ENCODE assay signal across 9 cellular contexts in the genomic region with DNA sequence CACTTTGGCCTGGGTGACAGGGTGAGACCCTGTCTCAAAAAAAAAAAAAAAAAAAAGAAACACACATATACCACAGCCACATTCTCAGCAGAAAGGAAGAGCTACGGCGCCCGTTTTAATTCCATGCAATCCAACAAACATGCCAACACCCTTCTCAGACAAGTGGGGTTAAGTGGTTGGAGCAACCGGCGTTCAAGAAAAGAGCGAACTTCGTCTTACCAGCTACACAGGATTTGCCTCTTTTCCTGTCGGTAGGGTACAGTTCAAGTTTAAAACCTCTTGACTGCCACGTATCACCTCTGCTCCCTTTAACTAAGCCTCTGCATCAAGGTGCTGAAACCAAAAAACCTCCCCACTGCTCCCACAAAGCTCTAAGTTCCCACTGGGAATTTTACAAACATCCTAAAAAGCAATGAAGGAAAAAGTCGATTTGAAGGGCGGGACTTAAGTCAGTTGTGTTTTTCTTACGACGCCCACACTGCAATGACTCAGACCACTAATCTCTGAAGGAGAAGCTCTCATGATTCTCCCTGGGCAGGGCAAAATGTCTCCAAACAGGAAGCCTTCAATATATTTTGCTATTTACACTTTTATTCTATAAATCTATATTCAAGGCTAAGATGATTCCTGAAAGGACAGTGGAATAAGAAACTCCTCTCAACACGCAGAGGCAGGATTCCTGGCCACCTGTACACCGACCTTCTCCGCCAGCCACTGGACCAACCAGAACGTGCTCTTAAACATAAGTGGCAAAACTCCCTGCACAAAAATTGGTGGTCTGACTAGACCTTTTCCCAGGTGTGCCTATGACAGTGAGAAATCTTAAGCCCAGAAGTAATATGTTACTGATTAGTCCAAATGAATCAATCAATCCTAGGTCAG. TPM values are rescaled to one million over a fixed set of nuclear protein-coding genes. Genes with fewer than 3 reads are reported as not detected.
DNase-seq lines count a peak whose midpoint lies in the region; ATAC-seq, FAIRE-seq and TF ChIP-seq lines count a peak whose summit lies in the region.
"Had no signal": no experiment of that assay in that cellular context is flagged by ENCODE, and none has a peak within 500 bp of the region (broad histone marks: within the 10 kb centered on the region; RNA-seq: fewer than 3 reads in every experiment).

No MANE protein-coding gene starts in this region.

- H3K4me1 ChIP-seq in keratinocyte (ENCODE audit: control insufficient read depth, extremely low read depth, insufficient read depth, low read length), result peaks cover 27% of the 10 kb centered on the region

- peaks cover 3% of the 10 kb centered on the region for H3K9me1 ChIP-seq in keratinocyte (ENCODE audit: control insufficient read depth, extremely low read depth, insufficient read depth, low read length)

- no peaks in the 10 kb centered on the region for H3K27me3 Mint-ChIP-seq in activated CD8-positive, alpha-beta memory T cell treated with anti-CD3 and anti-CD28 coated beads, Interleukin-2, amount 10 ng/mL, durations not matched to agents 7 days and 5 days
- no peaks in the 10 kb centered on the region for H3K27me3 Mint-ChIP-seq in activated naive CD8-positive, alpha-beta T cell treated with anti-CD3 and anti-CD28 coated beads for 36 hours
- no peaks in the 10 kb centered on the region for H3K27me3 Mint-ChIP-seq in type B pancreatic cell

- no peaks in the 10 kb centered on the region for H3K9me3 Mint-ChIP-seq in activated CD8-positive, alpha-beta memory T cell treated with anti-CD3 and anti-CD28 coated beads, Interleukin-2, amount 10 ng/mL, durations not matched to agents 7 days and 5 days (ENCODE audit: low read depth)
- H3K9me3 Mint-ChIP-seq in activated naive CD8-positive, alpha-beta T cell treated with anti-CD3 and anti-CD28 coated beads for 36 hours, result no peaks in the 10 kb centered on the region
- H3K9me3 Mint-ChIP-seq in type B pancreatic cell, result peaks cover 4% of the 10 kb centered on the region

- peaks cover 19 to 46% of the 10 kb centered on the region in 2 experiments for H3K36me3 ChIP-seq in keratinocyte (ENCODE audit: control insufficient read depth in 2 of 2, extremely low read depth in 1 of 2, insufficient read depth in 2 of 2, low read length in 2 of 2)

- H3K4me3 Mint-ChIP-seq in activated CD8-positive, alpha-beta memory T cell treated with anti-CD3 and anti-CD28 coated beads, Interleukin-2, amount 10 ng/mL, durations not matched to agents 7 days and 5 days, result no peak overlapping the region
- H3K4me3 Mint-ChIP-seq in activated naive CD8-positive, alpha-beta T cell treated with anti-CD3 and anti-CD28 coated beads for 36 hours, result no peak overlapping the region
- peak overlapping the region; percentile 80 for H3K4me3 Mint-ChIP-seq in type B pancreatic cell

- H3K4me1 Mint-ChIP-seq in activated CD8-positive, alpha-beta memory T cell treated with anti-CD3 and anti-CD28 coated beads, Interleukin-2, amount 10 ng/mL, durations not matched to agents 7 days and 5 days, result peaks cover 9% of the 10 kb centered on the region
- H3K4me1 Mint-ChIP-seq in activated naive CD8-positive, alpha-beta T cell treated with anti-CD3 and anti-CD28 coated beads for 36 hours, result peaks cover 14% of the 10 kb centered on the region
- peaks cover 17% of the 10 kb centered on the region for H3K4me1 Mint-ChIP-seq in type B pancreatic cell (ENCODE audit: unreplicated experiment)

- dilution Hi-C loops in keratinocyte (cut with MboI; ENCODE audit: extremely low pct_ligation_motif_present, low sequenced_read_pairs), result no loop called here

- H3K27ac ChIP-seq in keratinocyte (ENCODE audit: control insufficient read depth, insufficient read depth, low read length), result peak overlapping the region; percentile 99

- peak; percentile 20 for FAIRE-seq in keratinocyte (lab: Jason Lieb, UNC)
- FAIRE-seq: GM18507 had no signal

- H3K27ac Mint-ChIP-seq in activated CD8-positive, alpha-beta memory T cell treated with anti-CD3 and anti-CD28 coated beads, Interleukin-2, amount 10 ng/mL, durations not matched to agents 7 days and 5 days, result peak overlapping the region; percentile 42
- H3K27ac Mint-ChIP-seq in activated naive CD8-positive, alpha-beta T cell treated with anti-CD3 and anti-CD28 coated beads for 36 hours, result peak overlapping the region; percentile 74
- H3K27ac Mint-ChIP-seq in type B pancreatic cell, result peak overlapping the region; percentile 99

- H4K20me1 ChIP-seq in keratinocyte (ENCODE audit: control insufficient read depth, extremely low read depth, insufficient read depth, low read length), result no peaks in the 10 kb centered on the region

- H3K9ac ChIP-seq in keratinocyte (ENCODE audit: control insufficient read depth, extremely low read depth, insufficient read depth, low read length), result peak overlapping the region; percentile 81

- no peak for DNase-seq in activated CD8-positive, alpha-beta memory T cell treated with anti-CD3 and anti-CD28 coated beads, Interleukin-2, amount 10 ng/mL, durations not matched to agents 7 days and 5 days
- no peak for DNase-seq in activated CD8-positive, alpha-beta memory T cell treated with anti-CD3 and anti-CD28 coated beads for 24 hours
- no peak for DNase-seq in activated naive CD8-positive, alpha-beta T cell treated with anti-CD3 and anti-CD28 coated beads for 36 hours
- DNase-seq in keratinocyte (ENCODE audit: low read depth, low spot score) (peak; percentile 38), type B pancreatic cell (ENCODE audit: extremely low spot score, unreplicated experiment) (no peak), Ammon's horn (ENCODE audit: low spot score) (no peak), D341Med (ENCODE audit: low spot score) (no peak)

- no peak for TF ChIP-seq CTCF in keratinocyte (optimal IDR thresholded peaks at IDR 0.05 in 1 of 3, IDR thresholded peaks at IDR 0.05 in 1 of 3, conservative IDR thresholded peaks at IDR 0.05 in 1 of 3; ENCODE audit: extremely low read depth in 1 of 3, insufficient read depth in 2 of 3, low read length in 3 of 3)
- no peak for TF ChIP-seq CTCF in type B pancreatic cell (conservative IDR thresholded peaks at IDR 0.05)

- no peaks in the 10 kb centered on the region for H3K27me3 ChIP-seq in keratinocyte (ENCODE audit: control insufficient read depth, extremely low read depth, insufficient read depth, low read length)

- peak overlapping the region; percentile 11 to 72 (median 55) for H3K4me3 ChIP-seq in keratinocyte (ENCODE audit: control insufficient read depth in 2 of 3, extremely low read depth in 1 of 3, insufficient read depth in 2 of 3, low read depth in 1 of 3, low read length in 3 of 3)

- H2AFZ ChIP-seq in keratinocyte (ENCODE audit: control insufficient read depth, low read length), result no peak overlapping the region

- CTCF ChIA-PET in activated CD8-positive, alpha-beta memory T cell treated with anti-CD3 and anti-CD28 coated beads, Interleukin-2, amount 10 ng/mL, durations not matched to agents 7 days and 5 days (lab: Charles Lee), result interaction anchor here (1.2 to 1.9 kb wide), 2 partner anchors 10 to 39 kb away, joined by 3 to 6 read pairs; no protein-coding TSS in a partner anchor

- peaks cover 38% of the 10 kb centered on the region for H3K36me3 Mint-ChIP-seq in activated CD8-positive, alpha-beta memory T cell treated with anti-CD3 and anti-CD28 coated beads, Interleukin-2, amount 10 ng/mL, durations not matched to agents 7 days and 5 days
- peaks cover 18% of the 10 kb centered on the region for H3K36me3 Mint-ChIP-seq in activated naive CD8-positive, alpha-beta T cell treated with anti-CD3 and anti-CD28 coated beads for 36 hours
- peaks cover 46% of the 10 kb centered on the region for H3K36me3 Mint-ChIP-seq in type B pancreatic cell

- no peaks in the 10 kb centered on the region for H3K9me3 ChIP-seq in keratinocyte (ENCODE audit: control insufficient read depth, low read depth, low read length)

- peak overlapping the region; percentile 99 for H3K4me2 ChIP-seq in keratinocyte (ENCODE audit: control insufficient read depth, extremely low read depth, insufficient read depth, low read depth, low read length)

- H3K79me2 ChIP-seq in keratinocyte (ENCODE audit: control insufficient read depth, insufficient read depth, low read length), result peaks cover 7% of the 10 kb centered on the region

- ATAC-seq in activated CD8-positive, alpha-beta memory T cell treated with anti-CD3 and anti-CD28 coated beads, Interleukin-2, amount 10 ng/mL, durations not matched to agents 7 days and 5 days, result no peak
- ATAC-seq in GM21526 (IDR thresholded peaks at IDR 0.05; ENCODE audit: low FRiP score, unreplicated experiment), result no peak

RNA-seq across cellular contexts. Expression of a gene that starts 18.8 kb away (rescaled TPM):
- total RNA-seq in activated CD8-positive, alpha-beta memory T cell treated with anti-CD3 and anti-CD28 coated beads, Interleukin-2, amount 10 ng/mL, durations not matched to agents 7 days and 5 days, result 100 to 1,000 TPM in 1 of 2 experiments, 10 to 100 TPM in 1; 92.0 to 116 TPM
- 100 to 1,000 TPM; 140 to 141 TPM for total RNA-seq in activated naive CD8-positive, alpha-beta T cell treated with anti-CD3 and anti-CD28 coated beads for 36 hours
- 59.0 to 87.1 TPM (median 81.3 TPM) in 3 replicates for polyA plus RNA-seq in keratinocyte
- 141 TPM for polyA plus RNA-seq in keratinocyte (2011; ENCODE audit: low read depth)
- 62.1 and 90.0 TPM in 2 replicates for polyA plus RNA-seq in keratinocyte (2011; cell fraction: cytosol; rRNA removed)
- polyA plus RNA-seq in keratinocyte (2011; cell fraction: nucleus; rRNA removed), result 76.7 and 78.1 TPM in 2 replicates
- polyA plus RNA-seq in keratinocyte (2012; ENCODE audit: low replicate concordance), result 75.6 and 86.9 TPM in 2 replicates
- polyA minus RNA-seq in keratinocyte, result 48.1 to 57.6 TPM (median 53.9 TPM) in 3 replicates
- 25.7 TPM for polyA minus RNA-seq in keratinocyte (2011; cell fraction: cytosol; rRNA and poly(A)+ RNA removed)
- 23.5 and 44.0 TPM in 2 replicates for polyA minus RNA-seq in keratinocyte (2011; cell fraction: nucleus; rRNA and poly(A)+ RNA removed)
- total RNA-seq in type B pancreatic cell (ENCODE audit: low replicate concordance), result 86.7 and 89.6 TPM in 2 replicates

RNA-seq across cellular contexts. Expression of a gene that starts 21.1 kb away (rescaled TPM):
- under 1 TPM; 0.29 to 0.47 TPM for total RNA-seq in activated CD8-positive, alpha-beta memory T cell treated with anti-CD3 and anti-CD28 coated beads, Interleukin-2, amount 10 ng/mL, durations not matched to agents 7 days and 5 days
- 1 to 10 TPM; 2.5 to 2.7 TPM for total RNA-seq in activated naive CD8-positive, alpha-beta T cell treated with anti-CD3 and anti-CD28 coated beads for 36 hours
- polyA plus RNA-seq in keratinocyte, result 0.06 TPM in 1 of 3 replicates, not detected in the others
- not detected for polyA plus RNA-seq in keratinocyte (2011; ENCODE audit: low read depth)
- polyA plus RNA-seq in keratinocyte (2011; cell fraction: cytosol; rRNA removed), result 0.08 TPM in 1 of 2 replicates, not detected in the other
- 0.08 and 0.17 TPM in 2 replicates for polyA plus RNA-seq in keratinocyte (2011; cell fraction: nucleus; rRNA removed)
- 0.24 TPM in 1 of 2 replicates, not detected in the other for polyA plus RNA-seq in keratinocyte (2012; ENCODE audit: low replicate concordance)
- not detected in 3 replicates for polyA minus RNA-seq in keratinocyte
- not detected for polyA minus RNA-seq in keratinocyte (2011; cell fraction: cytosol; rRNA and poly(A)+ RNA removed)
- not detected in 2 replicates for polyA minus RNA-seq in keratinocyte (2011; cell fraction: nucleus; rRNA and poly(A)+ RNA removed)
- 0.94 and 1.3 TPM in 2 replicates for total RNA-seq in type B pancreatic cell (ENCODE audit: low replicate concordance)

RNA-seq across cellular contexts. Expression of a gene that starts 25.5 kb away (rescaled TPM):
- under 1 TPM; 0.26 to 0.87 TPM for total RNA-seq in activated CD8-positive, alpha-beta memory T cell treated with anti-CD3 and anti-CD28 coated beads, Interleukin-2, amount 10 ng/mL, durations not matched to agents 7 days and 5 days
- 1 to 10 TPM; 3.7 TPM for total RNA-seq in activated naive CD8-positive, alpha-beta T cell treated with anti-CD3 and anti-CD28 coated beads for 36 hours
- polyA plus RNA-seq in keratinocyte, result not detected in 3 replicates
- polyA plus RNA-seq in keratinocyte (2011; ENCODE audit: low read depth), result not detected
- polyA plus RNA-seq in keratinocyte (2011; cell fraction: cytosol; rRNA removed), result not detected in 2 replicates
- not detected in 2 replicates for polyA plus RNA-seq in keratinocyte (2011; cell fraction: nucleus; rRNA removed)
- polyA plus RNA-seq in keratinocyte (2012; ENCODE audit: low replicate concordance), result 4.9 and 9.5 TPM in 2 replicates
- polyA minus RNA-seq in keratinocyte, result not detected in 3 replicates
- not detected for polyA minus RNA-seq in keratinocyte (2011; cell fraction: cytosol; rRNA and poly(A)+ RNA removed)
- not detected in 2 replicates for polyA minus RNA-seq in keratinocyte (2011; cell fraction: nucleus; rRNA and poly(A)+ RNA removed)
- total RNA-seq in type B pancreatic cell (ENCODE audit: low replicate concordance), result 0.29 TPM in 1 of 2 replicates, not detected in the other

RNA-seq across cellular contexts. Expression of a gene that starts 26.4 kb away (rescaled TPM):
- under 1 TPM in 1 of 2 experiments, not detected in 1; 0.03 TPM for total RNA-seq in activated CD8-positive, alpha-beta memory T cell treated with anti-CD3 and anti-CD28 coated beads, Interleukin-2, amount 10 ng/mL, durations not matched to agents 7 days and 5 days
- 1 to 10 TPM; 2.0 to 2.5 TPM for total RNA-seq in activated naive CD8-positive, alpha-beta T cell treated with anti-CD3 and anti-CD28 coated beads for 36 hours
- polyA plus RNA-seq in keratinocyte, result 6.4 to 11.9 TPM (median 7.6 TPM) in 3 replicates
- 54.1 TPM for polyA plus RNA-seq in keratinocyte (2011; ENCODE audit: low read depth)
- 3.3 and 9.8 TPM in 2 replicates for polyA plus RNA-seq in keratinocyte (2011; cell fraction: cytosol; rRNA removed)
- 36.2 and 42.7 TPM in 2 replicates for polyA plus RNA-seq in keratinocyte (2011; cell fraction: nucleus; rRNA removed)
- 21.2 and 73.9 TPM in 2 replicates for polyA plus RNA-seq in keratinocyte (2012; ENCODE audit: low replicate concordance)
- 5.4 to 20.6 TPM (median 11.1 TPM) in 3 replicates for polyA minus RNA-seq in keratinocyte
- polyA minus RNA-seq in keratinocyte (2011; cell fraction: cytosol; rRNA and poly(A)+ RNA removed), result 19.6 TPM
- polyA minus RNA-seq in keratinocyte (2011; cell fraction: nucleus; rRNA and poly(A)+ RNA removed), result 42.7 and 44.7 TPM in 2 replicates
- 31.9 and 116 TPM in 2 replicates for total RNA-seq in type B pancreatic cell (ENCODE audit: low replicate concordance)

RNA-seq across cellular contexts. Expression of a gene that starts 50.1 kb away (rescaled TPM):
- total RNA-seq in activated CD8-positive, alpha-beta memory T cell treated with anti-CD3 and anti-CD28 coated beads, Interleukin-2, amount 10 ng/mL, durations not matched to agents 7 days and 5 days, result 100 to 1,000 TPM; 132 to 137 TPM
- total RNA-seq in activated naive CD8-positive, alpha-beta T cell treated with anti-CD3 and anti-CD28 coated beads for 36 hours, result 10 to 100 TPM; 81.2 to 88.1 TPM
- 60.6 to 90.9 TPM (median 61.0 TPM) in 3 replicates for polyA plus RNA-seq in keratinocyte
- 46.9 TPM for polyA plus RNA-seq in keratinocyte (2011; ENCODE audit: low read depth)
- polyA plus RNA-seq in keratinocyte (2011; cell fraction: cytosol; rRNA removed), result 51.9 and 61.5 TPM in 2 replicates
- 105 and 135 TPM in 2 replicates for polyA plus RNA-seq in keratinocyte (2011; cell fraction: nucleus; rRNA removed)
- polyA plus RNA-seq in keratinocyte (2012; ENCODE audit: low replicate concordance), result 44.4 and 69.8 TPM in 2 replicates
- 108 to 188 TPM (median 120 TPM) in 3 replicates for polyA minus RNA-seq in keratinocyte
- 93.4 TPM for polyA minus RNA-seq in keratinocyte (2011; cell fraction: cytosol; rRNA and poly(A)+ RNA removed)
- 63.0 and 91.8 TPM in 2 replicates for polyA minus RNA-seq in keratinocyte (2011; cell fraction: nucleus; rRNA and poly(A)+ RNA removed)
- total RNA-seq in type B pancreatic cell (ENCODE audit: low replicate concordance), result 171 and 201 TPM in 2 replicates

Comparison
In these comparisons a context has a peak if more than half of its experiments do, and no peak if none do; other contexts are left out.
1. H3K27ac Mint-ChIP-seq: peak in every context shown above with its lines; median percentile 99 in type B pancreatic cell; 74 in activated naive CD8-positive, alpha-beta T cell treated with anti-CD3 and anti-CD28 coated beads for 36 hours; 42 in activated CD8-positive, alpha-beta memory T cell treated with anti-CD3 and anti-CD28 coated beads, Interleukin-2, amount 10 ng/mL, durations not matched to agents 7 days and 5 days.